1 cellular context compared by ENCODE assay signal in genomic region chr6:87701676-87702588, GRCh38.
TF ChIP-seq lines count a peak whose summit lies in the region.

Gene AKIRIN2 (minus strand): TSS chr6:87702233. CDS start chr6:87701684, 549 bp downstream.

TF ChIP-seq in HepG2, 621 proteins besides CTCF, POLR2A, EP300 and RAD21 (continued from another document):
- TF ChIP-seq ZNF318 (CRISPR knock-in tag; IDR thresholded peaks at IDR 0.05) (no peak), DZIP1 (CRISPR knock-in tag; IDR thresholded peaks at IDR 0.05) (no peak), TARDBP (CRISPR knock-in tag; IDR thresholded peaks at IDR 0.05) (no peak), AHDC1 (CRISPR knock-in tag; IDR thresholded peaks at IDR 0.05; ENCODE audit: borderline replicate concordance) (peak; percentile 35; the same call in 1 of the 2 replicates), ZNF230 (CRISPR knock-in tag; IDR thresholded peaks at IDR 0.05) (peak; percentile 84; the same call in 1 of the 2 replicates), ZNF24 (IDR thresholded peaks at IDR 0.05) (no peak), HMG20B (CRISPR knock-in tag; conservative IDR thresholded peaks at IDR 0.05) (no peak), RARG (CRISPR knock-in tag; IDR thresholded peaks at IDR 0.05; ENCODE audit: low read depth) (no peak), FOSL2 (CRISPR knock-in tag; IDR thresholded peaks at IDR 0.05) (no peak; the same call in 1 of the 2 replicates), SIX1 (CRISPR knock-in tag; IDR thresholded peaks at IDR 0.05; ENCODE audit: borderline replicate concordance) (no peak), JDP2 (CRISPR knock-in tag; IDR thresholded peaks at IDR 0.05; ENCODE audit: borderline replicate concordance) (no peak), ZNF260 (CRISPR knock-in tag; IDR thresholded peaks at IDR 0.05; ENCODE audit: borderline replicate concordance, low read depth) (no peak), TSC22D2 (CRISPR knock-in tag; IDR thresholded peaks at IDR 0.05; ENCODE audit: borderline replicate concordance) (no peak; the same call in 1 of the 2 replicates), ARID3A (IDR thresholded peaks at IDR 0.05; ENCODE audit: low read depth, low read length) (no peak; the same call in 1 of the 2 replicates), ZFYVE20 (CRISPR knock-in tag; IDR thresholded peaks at IDR 0.05; ENCODE audit: borderline replicate concordance, low read depth) (no peak), HNRNPUL1 (IDR thresholded peaks at IDR 0.05; ENCODE audit: low read depth, low read length) (no peak), ZNF720 (CRISPR knock-in tag; IDR thresholded peaks at IDR 0.05) (no peak), ZNF317 (CRISPR knock-in tag; IDR thresholded peaks at IDR 0.05) (peak; percentile 79; the same call in 1 of the 2 replicates), ONECUT2 (CRISPR knock-in tag; IDR thresholded peaks at IDR 0.05) (peak; percentile 81; the same call in 1 of the 2 replicates), ZNF790 (CRISPR knock-in tag; IDR thresholded peaks at IDR 0.05; ENCODE audit: borderline replicate concordance) (no peak), ZNF629 (CRISPR knock-in tag; conservative IDR thresholded peaks at IDR 0.05) (no peak), POLR2AphosphoS5 (IDR thresholded peaks at IDR 0.05; ENCODE audit: low read depth, low read length) (peak; percentile 92), ZSCAN20 (CRISPR knock-in tag; IDR thresholded peaks at IDR 0.05; ENCODE audit: borderline replicate concordance) (no peak; the same call in 1 of the 2 replicates), ZSCAN30 (CRISPR knock-in tag; IDR thresholded peaks at IDR 0.05) (no peak), KDM1A (CRISPR knock-in tag; IDR thresholded peaks at IDR 0.05) (0 out of 2 replicates have a peak, but pooled peaks have one; percentile 11), FIP1L1 (IDR thresholded peaks at IDR 0.05; ENCODE audit: borderline replicate concordance, insufficient read depth, low read depth, low read length) (peak; percentile 66; the same call in 1 of the 2 replicates), ZNF839 (CRISPR knock-in tag; IDR thresholded peaks at IDR 0.05; ENCODE audit: borderline replicate concordance) (no peak), TCF7L2 (IDR thresholded peaks at IDR 0.05; ENCODE audit: low read depth, low read length) (no peak), KDM3A (CRISPR knock-in tag; IDR thresholded peaks at IDR 0.05; ENCODE audit: low read depth) (no peak), ZNF724P (CRISPR knock-in tag; IDR thresholded peaks at IDR 0.05; ENCODE audit: borderline replicate concordance) (peak; percentile 39; the same call in 1 of the 2 replicates), ZSCAN5A (CRISPR knock-in tag; IDR thresholded peaks at IDR 0.05; ENCODE audit: borderline replicate concordance) (peak; percentile 78; the same call in 1 of the 2 replicates), ZNF367 (CRISPR knock-in tag; IDR thresholded peaks at IDR 0.05; ENCODE audit: borderline replicate concordance) (peak; percentile 100), GATAD2A (CRISPR knock-in tag; IDR thresholded peaks at IDR 0.05) (no peak; the same call in 1 of the 2 replicates), GZF1 (CRISPR knock-in tag; IDR thresholded peaks at IDR 0.05) (no peak), ZNF275 (CRISPR knock-in tag; IDR thresholded peaks at IDR 0.05; ENCODE audit: borderline replicate concordance) (peak; percentile 38; the same call in 1 of the 2 replicates), ZNF713 (CRISPR knock-in tag; IDR thresholded peaks at IDR 0.05) (no peak), ZNF569 (CRISPR knock-in tag; IDR thresholded peaks at IDR 0.05; ENCODE audit: borderline replicate concordance) (no peak), HNRNPK (IDR thresholded peaks at IDR 0.05; ENCODE audit: low read depth, low read length, poor library complexity, severe bottlenecking) (peak; percentile 83), ELF4 (CRISPR knock-in tag; IDR thresholded peaks at IDR 0.05; ENCODE audit: borderline replicate concordance) (peak; percentile 98), NFIB (CRISPR knock-in tag; IDR thresholded peaks at IDR 0.05; ENCODE audit: borderline replicate concordance) (no peak), ZNF143 (CRISPR knock-in tag; IDR thresholded peaks at IDR 0.05) (peak; percentile 97)
